In the genomic region with DNA sequence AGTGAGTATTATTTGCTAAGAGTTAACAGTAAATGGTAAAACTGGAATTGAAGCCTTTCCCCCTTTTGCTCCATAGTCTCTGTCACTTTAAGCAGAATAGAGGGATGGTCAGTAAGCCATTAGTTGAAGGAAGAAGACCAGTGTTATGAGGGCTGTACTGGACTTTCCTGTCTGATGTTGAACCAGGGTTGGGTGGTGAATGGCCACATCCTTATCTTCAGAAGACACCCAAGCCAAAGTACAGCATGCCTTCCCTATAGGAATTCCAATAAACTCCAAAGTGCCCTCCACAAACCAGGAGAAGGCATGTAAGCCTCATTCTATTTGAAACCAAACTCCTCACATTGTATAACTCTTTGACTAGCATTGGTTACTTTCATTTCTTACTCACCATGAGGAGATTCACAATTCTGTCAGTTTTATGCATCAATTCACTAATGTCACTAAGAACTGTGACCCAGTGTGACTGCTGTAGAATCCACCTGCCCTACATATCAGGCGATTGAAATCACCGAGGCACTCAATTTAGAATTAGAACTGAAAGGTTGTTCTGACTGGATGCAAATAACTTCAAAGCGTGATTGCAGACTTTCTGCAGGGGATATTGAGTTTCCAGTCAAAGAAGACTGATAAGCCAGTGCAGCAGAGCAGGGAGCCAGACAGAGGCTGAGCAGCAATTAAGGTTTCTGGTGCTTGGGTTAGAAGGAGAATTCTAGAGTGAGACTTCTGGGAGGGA, we compare ENCODE assay signal across 11 cellular contexts.
DNase-seq lines count a peak whose midpoint lies in the region; ATAC-seq lines count a peak whose summit lies in the region.
"Had no signal": no experiment of that assay in that cellular context is flagged by ENCODE, and none has a peak within 500 bp of the region (broad histone marks: within the 10 kb centered on the region; RNA-seq: fewer than 3 reads in every experiment).

No MANE protein-coding gene starts in this region.

- no peaks in the 10 kb centered on the region for H3K4me1 Mint-ChIP-seq in activated naive CD4-positive, alpha-beta T cell treated with anti-CD3 and anti-CD28 coated beads for 36 hours (ENCODE audit: low read depth)

- H3K27me3 Mint-ChIP-seq in activated naive CD4-positive, alpha-beta T cell treated with anti-CD3 and anti-CD28 coated beads for 36 hours (ENCODE audit: low read depth), result no peaks in the 10 kb centered on the region

- no peaks in the 10 kb centered on the region for H3K9me3 Mint-ChIP-seq in activated naive CD4-positive, alpha-beta T cell treated with anti-CD3 and anti-CD28 coated beads for 36 hours
- H3K9me3 Mint-ChIP-seq: activated T-helper 1 cell treated with anti-CD3 and anti-CD28 coated beads, Interleukin-12 subunit alpha, Interleukin-12 subunit beta, Interleukin-2, Interleukin-4 antibody, amounts not matched to agents 30 ng/mL and 10 ng/mL and 1 ng/mL, durations not matched to agents 14 hours and 24 hours and 36 hours had no signal

- intact Hi-C loops in activated naive CD4-positive, alpha-beta T cell treated with anti-CD3 and anti-CD28 coated beads for 36 hours (cut with micrococcal nuclease), result no loop called here
- intact Hi-C loops in left ventricle myocardium superior (cut with micrococcal nuclease), result no loop called here

- no peak overlapping the region for H3K4me3 Mint-ChIP-seq in activated naive CD4-positive, alpha-beta T cell treated with anti-CD3 and anti-CD28 coated beads for 36 hours
- H3K4me3 Mint-ChIP-seq: activated T-helper 1 cell treated with anti-CD3 and anti-CD28 coated beads, Interleukin-12 subunit alpha, Interleukin-12 subunit beta, Interleukin-2, Interleukin-4 antibody, amounts not matched to agents 30 ng/mL and 10 ng/mL and 1 ng/mL, durations not matched to agents 14 hours and 24 hours and 36 hours had no signal

- peak; percentile 25 to 27 for ATAC-seq in activated CD4-positive, CD25-positive, alpha-beta regulatory T cell treated with anti-CD3 and anti-CD28 coated beads, Interleukin-2, amount 50 U/mL, for 24 hours
- ATAC-seq in HG02642 (IDR thresholded peaks at IDR 0.05; ENCODE audit: poor library complexity, unreplicated experiment), result peak; percentile 96
- ATAC-seq in HG03469 (IDR thresholded peaks at IDR 0.05; ENCODE audit: unreplicated experiment), result peak; percentile 97
- no peak for ATAC-seq in left ventricle myocardium superior
- ATAC-seq: heart left ventricle had no signal

- CTCF ChIA-PET in activated naive CD4-positive, alpha-beta T cell treated with anti-CD3 and anti-CD28 coated beads for 36 hours (lab: Charles Lee), result no interaction called here

- no peaks in the 10 kb centered on the region for H3K36me3 Mint-ChIP-seq in activated naive CD4-positive, alpha-beta T cell treated with anti-CD3 and anti-CD28 coated beads for 36 hours (ENCODE audit: low read depth)

- DNase-seq in activated CD4-positive, CD25-positive, alpha-beta regulatory T cell (lab: John Stamatoyannopoulos, UW), result no peak
- DNase-seq in MV-4-11 (lab: John Stamatoyannopoulos, UW) (no peak), SW 1271 (lab: John Stamatoyannopoulos, UW) (no peak), left ventricle myocardium superior (no peak)
- no peak for DNase-seq in activated naive CD4-positive, alpha-beta T cell treated with anti-CD3 and anti-CD28 coated beads for 36 hours
- DNase-seq: heart left ventricle, NCI-H510A had no signal

- no peak overlapping the region for H3K27ac Mint-ChIP-seq in activated naive CD4-positive, alpha-beta T cell treated with anti-CD3 and anti-CD28 coated beads for 36 hours
- H3K27ac Mint-ChIP-seq: activated T-helper 1 cell treated with anti-CD3 and anti-CD28 coated beads, Interleukin-12 subunit alpha, Interleukin-12 subunit beta, Interleukin-2, Interleukin-4 antibody, amounts not matched to agents 30 ng/mL and 10 ng/mL and 1 ng/mL, durations not matched to agents 14 hours and 24 hours and 36 hours had no signal
